ENCODE assay signal across 1 cellular context in the genomic region with DNA sequence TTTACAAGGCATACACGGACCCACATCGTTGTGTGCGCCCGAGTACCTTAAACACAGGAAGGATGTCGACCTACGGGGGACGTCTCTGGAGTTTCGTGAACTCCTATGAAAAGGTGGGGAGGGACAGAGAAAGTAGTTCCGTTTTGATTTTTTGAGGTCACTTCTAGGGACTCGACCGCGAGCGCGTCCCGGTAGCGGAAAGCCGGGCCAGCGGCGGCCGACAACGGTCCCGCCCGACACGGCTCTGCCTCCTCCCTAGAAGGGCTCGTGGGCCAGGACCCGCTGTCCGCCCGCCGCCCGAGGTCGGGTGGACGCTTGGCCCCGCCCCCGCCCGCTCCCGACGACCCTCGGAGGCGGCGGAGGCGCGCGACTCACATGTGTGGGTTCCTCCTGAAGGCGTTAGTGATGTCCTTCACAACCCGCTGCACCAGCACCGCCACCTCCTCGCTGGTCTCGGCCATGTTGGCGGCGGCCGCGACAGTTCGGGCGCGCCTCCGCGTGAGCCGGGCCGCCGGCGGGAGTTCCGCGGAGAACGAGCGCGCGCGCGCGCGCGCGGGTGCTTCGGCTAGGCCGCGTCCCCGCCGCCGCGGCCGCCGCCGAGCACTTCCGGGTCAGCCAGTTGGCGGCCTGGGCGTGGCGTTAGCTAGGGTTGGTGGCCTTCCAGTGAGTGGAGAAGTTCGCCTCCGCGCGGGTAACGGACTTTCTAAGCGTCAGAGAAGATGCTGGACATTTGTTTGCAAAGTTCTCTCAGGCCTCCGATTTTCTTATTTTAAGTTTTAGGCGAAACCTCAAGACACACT.
TF ChIP-seq lines count a peak whose summit lies in the region.

A gene with protein sequence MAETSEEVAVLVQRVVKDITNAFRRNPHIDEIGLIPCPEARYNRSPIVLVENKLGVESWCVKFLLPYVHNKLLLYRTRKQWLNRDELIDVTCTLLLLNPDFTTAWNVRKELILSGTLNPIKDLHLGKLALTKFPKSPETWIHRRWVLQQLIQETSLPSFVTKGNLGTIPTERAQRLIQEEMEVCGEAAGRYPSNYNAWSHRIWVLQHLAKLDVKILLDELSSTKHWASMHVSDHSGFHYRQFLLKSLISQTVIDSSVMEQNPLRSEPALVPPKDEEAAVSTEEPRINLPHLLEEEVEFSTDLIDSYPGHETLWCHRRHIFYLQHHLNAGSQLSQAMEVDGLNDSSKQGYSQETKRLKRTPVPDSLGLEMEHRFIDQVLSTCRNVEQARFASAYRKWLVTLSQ (minus strand): TSS at position 534 of the 800 bp plus-strand sequence. CDS start 73 bp downstream, at position 461.

TF ChIP-seq in GM12878, 131 proteins besides CTCF, POLR2A, EP300 and RAD21 (continued from another document and continues in another):
- no peak for TF ChIP-seq SUPT20H (IDR thresholded peaks at IDR 0.05; ENCODE audit: borderline replicate concordance, control insufficient read depth, low read depth, low read length)
- TF ChIP-seq, protein P1, sequence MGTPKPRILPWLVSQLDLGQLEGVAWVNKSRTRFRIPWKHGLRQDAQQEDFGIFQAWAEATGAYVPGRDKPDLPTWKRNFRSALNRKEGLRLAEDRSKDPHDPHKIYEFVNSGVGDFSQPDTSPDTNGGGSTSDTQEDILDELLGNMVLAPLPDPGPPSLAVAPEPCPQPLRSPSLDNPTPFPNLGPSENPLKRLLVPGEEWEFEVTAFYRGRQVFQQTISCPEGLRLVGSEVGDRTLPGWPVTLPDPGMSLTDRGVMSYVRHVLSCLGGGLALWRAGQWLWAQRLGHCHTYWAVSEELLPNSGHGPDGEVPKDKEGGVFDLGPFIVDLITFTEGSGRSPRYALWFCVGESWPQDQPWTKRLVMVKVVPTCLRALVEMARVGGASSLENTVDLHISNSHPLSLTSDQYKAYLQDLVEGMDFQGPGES (IDR thresholded peaks at IDR 0.05): no peak
- TF ChIP-seq IKZF1 (conservative IDR thresholded peaks at IDR 0.05): peak; percentile 68
- TF ChIP-seq CBFB (IDR thresholded peaks at IDR 0.05; ENCODE audit: low read depth): peak; percentile 36; the same call in 1 of the 2 replicates
- TF ChIP-seq BHLHE40 (IDR thresholded peaks at IDR 0.05; ENCODE audit: borderline replicate concordance in 1 of 2, low read depth in 2 of 2, low read length in 1 of 2): peak in 1 of 2 experiments; percentile 63; a peak in 1 of 4 replicates
- no peak for TF ChIP-seq NR2C2 (IDR thresholded peaks at IDR 0.05; ENCODE audit: borderline replicate concordance, control insufficient read depth, insufficient read length, low read depth)
- TF ChIP-seq, protein P2, sequence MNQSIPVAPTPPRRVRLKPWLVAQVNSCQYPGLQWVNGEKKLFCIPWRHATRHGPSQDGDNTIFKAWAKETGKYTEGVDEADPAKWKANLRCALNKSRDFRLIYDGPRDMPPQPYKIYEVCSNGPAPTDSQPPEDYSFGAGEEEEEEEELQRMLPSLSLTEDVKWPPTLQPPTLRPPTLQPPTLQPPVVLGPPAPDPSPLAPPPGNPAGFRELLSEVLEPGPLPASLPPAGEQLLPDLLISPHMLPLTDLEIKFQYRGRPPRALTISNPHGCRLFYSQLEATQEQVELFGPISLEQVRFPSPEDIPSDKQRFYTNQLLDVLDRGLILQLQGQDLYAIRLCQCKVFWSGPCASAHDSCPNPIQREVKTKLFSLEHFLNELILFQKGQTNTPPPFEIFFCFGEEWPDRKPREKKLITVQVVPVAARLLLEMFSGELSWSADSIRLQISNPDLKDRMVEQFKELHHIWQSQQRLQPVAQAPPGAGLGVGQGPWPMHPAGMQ (IDR thresholded peaks at IDR 0.05; ENCODE audit: borderline replicate concordance): no peak
- TF ChIP-seq RB1 (IDR thresholded peaks at IDR 0.05; ENCODE audit: borderline replicate concordance): peak; percentile 86; the same call in 1 of the 2 replicates
- no peak for TF ChIP-seq KAT2A (conservative IDR thresholded peaks at IDR 0.05; ENCODE audit: control insufficient read depth, low read depth, low read length)
- TF ChIP-seq NFYA (IDR thresholded peaks at IDR 0.05; ENCODE audit: borderline replicate concordance, low read depth, low read length): no peak
- TF ChIP-seq MEF2B (IDR thresholded peaks at IDR 0.05; ENCODE audit: partially characterized antibody, poor library complexity, severe bottlenecking): no peak
- peak; percentile 12 for TF ChIP-seq SIX5 (IDR thresholded peaks at IDR 0.05; ENCODE audit: low read depth, low read length, severe bottlenecking)
- no peak for TF ChIP-seq CHD4 (IDR thresholded peaks at IDR 0.05)
- TF ChIP-seq SRF (IDR thresholded peaks at IDR 0.05; ENCODE audit: low read depth in 2 of 2, low read length in 2 of 2): no peak
- TF ChIP-seq HCFC1 (IDR thresholded peaks at IDR 0.05; ENCODE audit: low read length): no peak; the same call in 1 of the 2 replicates
- TF ChIP-seq GATAD2B (conservative IDR thresholded peaks at IDR 0.05; ENCODE audit: low read depth): peak; percentile 77
- no peak for TF ChIP-seq TCF7 (IDR thresholded peaks at IDR 0.05; ENCODE audit: borderline replicate concordance)
- TF ChIP-seq, protein P3, sequence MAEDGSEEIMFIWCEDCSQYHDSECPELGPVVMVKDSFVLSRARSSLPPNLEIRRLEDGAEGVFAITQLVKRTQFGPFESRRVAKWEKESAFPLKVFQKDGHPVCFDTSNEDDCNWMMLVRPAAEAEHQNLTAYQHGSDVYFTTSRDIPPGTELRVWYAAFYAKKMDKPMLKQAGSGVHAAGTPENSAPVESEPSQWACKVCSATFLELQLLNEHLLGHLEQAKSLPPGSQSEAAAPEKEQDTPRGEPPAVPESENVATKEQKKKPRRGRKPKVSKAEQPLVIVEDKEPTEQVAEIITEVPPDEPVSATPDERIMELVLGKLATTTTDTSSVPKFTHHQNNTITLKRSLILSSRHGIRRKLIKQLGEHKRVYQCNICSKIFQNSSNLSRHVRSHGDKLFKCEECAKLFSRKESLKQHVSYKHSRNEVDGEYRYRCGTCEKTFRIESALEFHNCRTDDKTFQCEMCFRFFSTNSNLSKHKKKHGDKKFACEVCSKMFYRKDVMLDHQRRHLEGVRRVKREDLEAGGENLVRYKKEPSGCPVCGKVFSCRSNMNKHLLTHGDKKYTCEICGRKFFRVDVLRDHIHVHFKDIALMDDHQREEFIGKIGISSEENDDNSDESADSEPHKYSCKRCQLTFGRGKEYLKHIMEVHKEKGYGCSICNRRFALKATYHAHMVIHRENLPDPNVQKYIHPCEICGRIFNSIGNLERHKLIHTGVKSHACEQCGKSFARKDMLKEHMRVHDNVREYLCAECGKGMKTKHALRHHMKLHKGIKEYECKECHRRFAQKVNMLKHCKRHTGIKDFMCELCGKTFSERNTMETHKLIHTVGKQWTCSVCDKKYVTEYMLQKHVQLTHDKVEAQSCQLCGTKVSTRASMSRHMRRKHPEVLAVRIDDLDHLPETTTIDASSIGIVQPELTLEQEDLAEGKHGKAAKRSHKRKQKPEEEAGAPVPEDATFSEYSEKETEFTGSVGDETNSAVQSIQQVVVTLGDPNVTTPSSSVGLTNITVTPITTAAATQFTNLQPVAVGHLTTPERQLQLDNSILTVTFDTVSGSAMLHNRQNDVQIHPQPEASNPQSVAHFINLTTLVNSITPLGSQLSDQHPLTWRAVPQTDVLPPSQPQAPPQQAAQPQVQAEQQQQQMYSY (CRISPR knock-in tag; IDR thresholded peaks at IDR 0.05): no peak
- TF ChIP-seq, protein P4, sequence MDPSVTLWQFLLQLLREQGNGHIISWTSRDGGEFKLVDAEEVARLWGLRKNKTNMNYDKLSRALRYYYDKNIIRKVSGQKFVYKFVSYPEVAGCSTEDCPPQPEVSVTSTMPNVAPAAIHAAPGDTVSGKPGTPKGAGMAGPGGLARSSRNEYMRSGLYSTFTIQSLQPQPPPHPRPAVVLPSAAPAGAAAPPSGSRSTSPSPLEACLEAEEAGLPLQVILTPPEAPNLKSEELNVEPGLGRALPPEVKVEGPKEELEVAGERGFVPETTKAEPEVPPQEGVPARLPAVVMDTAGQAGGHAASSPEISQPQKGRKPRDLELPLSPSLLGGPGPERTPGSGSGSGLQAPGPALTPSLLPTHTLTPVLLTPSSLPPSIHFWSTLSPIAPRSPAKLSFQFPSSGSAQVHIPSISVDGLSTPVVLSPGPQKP (IDR thresholded peaks at IDR 0.05; ENCODE audit: low read depth, low read length): no peak
- no peak for TF ChIP-seq SREBF2 (IDR thresholded peaks at IDR 0.05; ENCODE audit: low read length)
- no peak for TF ChIP-seq RFX5 (IDR thresholded peaks at IDR 0.05; ENCODE audit: low read depth, low read length)
- TF ChIP-seq, protein P5, sequence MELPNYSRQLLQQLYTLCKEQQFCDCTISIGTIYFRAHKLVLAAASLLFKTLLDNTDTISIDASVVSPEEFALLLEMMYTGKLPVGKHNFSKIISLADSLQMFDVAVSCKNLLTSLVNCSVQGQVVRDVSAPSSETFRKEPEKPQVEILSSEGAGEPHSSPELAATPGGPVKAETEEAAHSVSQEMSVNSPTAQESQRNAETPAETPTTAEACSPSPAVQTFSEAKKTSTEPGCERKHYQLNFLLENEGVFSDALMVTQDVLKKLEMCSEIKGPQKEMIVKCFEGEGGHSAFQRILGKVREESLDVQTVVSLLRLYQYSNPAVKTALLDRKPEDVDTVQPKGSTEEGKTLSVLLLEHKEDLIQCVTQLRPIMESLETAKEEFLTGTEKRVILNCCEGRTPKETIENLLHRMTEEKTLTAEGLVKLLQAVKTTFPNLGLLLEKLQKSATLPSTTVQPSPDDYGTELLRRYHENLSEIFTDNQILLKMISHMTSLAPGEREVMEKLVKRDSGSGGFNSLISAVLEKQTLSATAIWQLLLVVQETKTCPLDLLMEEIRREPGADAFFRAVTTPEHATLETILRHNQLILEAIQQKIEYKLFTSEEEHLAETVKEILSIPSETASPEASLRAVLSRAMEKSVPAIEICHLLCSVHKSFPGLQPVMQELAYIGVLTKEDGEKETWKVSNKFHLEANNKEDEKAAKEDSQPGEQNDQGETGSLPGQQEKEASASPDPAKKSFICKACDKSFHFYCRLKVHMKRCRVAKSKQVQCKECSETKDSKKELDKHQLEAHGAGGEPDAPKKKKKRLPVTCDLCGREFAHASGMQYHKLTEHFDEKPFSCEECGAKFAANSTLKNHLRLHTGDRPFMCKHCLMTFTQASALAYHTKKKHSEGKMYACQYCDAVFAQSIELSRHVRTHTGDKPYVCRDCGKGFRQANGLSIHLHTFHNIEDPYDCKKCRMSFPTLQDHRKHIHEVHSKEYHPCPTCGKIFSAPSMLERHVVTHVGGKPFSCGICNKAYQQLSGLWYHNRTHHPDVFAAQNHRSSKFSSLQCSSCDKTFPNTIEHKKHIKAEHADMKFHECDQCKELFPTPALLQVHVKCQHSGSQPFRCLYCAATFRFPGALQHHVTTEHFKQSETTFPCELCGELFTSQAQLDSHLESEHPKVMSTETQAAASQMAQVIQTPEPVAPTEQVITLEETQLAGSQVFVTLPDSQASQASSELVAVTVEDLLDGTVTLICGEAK (IDR thresholded peaks at IDR 0.05; ENCODE audit: borderline replicate concordance): 0 out of 2 replicates have a peak, but pooled peaks have one; percentile 40
- TF ChIP-seq, protein P6, sequence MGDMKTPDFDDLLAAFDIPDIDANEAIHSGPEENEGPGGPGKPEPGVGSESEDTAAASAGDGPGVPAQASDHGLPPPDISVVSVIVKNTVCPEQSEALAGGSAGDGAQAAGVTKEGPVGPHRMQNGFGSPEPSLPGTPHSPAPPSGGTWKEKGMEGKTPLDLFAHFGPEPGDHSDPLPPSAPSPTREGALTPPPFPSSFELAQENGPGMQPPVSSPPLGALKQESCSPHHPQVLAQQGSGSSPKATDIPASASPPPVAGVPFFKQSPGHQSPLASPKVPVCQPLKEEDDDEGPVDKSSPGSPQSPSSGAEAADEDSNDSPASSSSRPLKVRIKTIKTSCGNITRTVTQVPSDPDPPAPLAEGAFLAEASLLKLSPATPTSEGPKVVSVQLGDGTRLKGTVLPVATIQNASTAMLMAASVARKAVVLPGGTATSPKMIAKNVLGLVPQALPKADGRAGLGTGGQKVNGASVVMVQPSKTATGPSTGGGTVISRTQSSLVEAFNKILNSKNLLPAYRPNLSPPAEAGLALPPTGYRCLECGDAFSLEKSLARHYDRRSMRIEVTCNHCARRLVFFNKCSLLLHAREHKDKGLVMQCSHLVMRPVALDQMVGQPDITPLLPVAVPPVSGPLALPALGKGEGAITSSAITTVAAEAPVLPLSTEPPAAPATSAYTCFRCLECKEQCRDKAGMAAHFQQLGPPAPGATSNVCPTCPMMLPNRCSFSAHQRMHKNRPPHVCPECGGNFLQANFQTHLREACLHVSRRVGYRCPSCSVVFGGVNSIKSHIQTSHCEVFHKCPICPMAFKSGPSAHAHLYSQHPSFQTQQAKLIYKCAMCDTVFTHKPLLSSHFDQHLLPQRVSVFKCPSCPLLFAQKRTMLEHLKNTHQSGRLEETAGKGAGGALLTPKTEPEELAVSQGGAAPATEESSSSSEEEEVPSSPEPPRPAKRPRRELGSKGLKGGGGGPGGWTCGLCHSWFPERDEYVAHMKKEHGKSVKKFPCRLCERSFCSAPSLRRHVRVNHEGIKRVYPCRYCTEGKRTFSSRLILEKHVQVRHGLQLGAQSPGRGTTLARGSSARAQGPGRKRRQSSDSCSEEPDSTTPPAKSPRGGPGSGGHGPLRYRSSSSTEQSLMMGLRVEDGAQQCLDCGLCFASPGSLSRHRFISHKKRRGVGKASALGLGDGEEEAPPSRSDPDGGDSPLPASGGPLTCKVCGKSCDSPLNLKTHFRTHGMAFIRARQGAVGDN (IDR thresholded peaks at IDR 0.05): 0 out of 2 replicates have a peak, but pooled peaks have one; percentile 66
- TF ChIP-seq CBX5 (IDR thresholded peaks at IDR 0.05; ENCODE audit: low read depth): no peak
- no peak for TF ChIP-seq CREM (IDR thresholded peaks at IDR 0.05; ENCODE audit: low read depth)
- no peak for TF ChIP-seq ZNF384 (IDR thresholded peaks at IDR 0.05; ENCODE audit: borderline replicate concordance, low read depth, low read length)
- no peak for TF ChIP-seq SIN3A (IDR thresholded peaks at IDR 0.05; ENCODE audit: low read depth, low read length)
- no peak for TF ChIP-seq HDAC2 (IDR thresholded peaks at IDR 0.05)
- TF ChIP-seq NRF1 (conservative IDR thresholded peaks at IDR 0.05; ENCODE audit: low read depth, low read length): no peak
- TF ChIP-seq CHD2 (IDR thresholded peaks at IDR 0.05; ENCODE audit: borderline replicate concordance, low read depth, low read length): no peak
- TF ChIP-seq, protein P7, sequence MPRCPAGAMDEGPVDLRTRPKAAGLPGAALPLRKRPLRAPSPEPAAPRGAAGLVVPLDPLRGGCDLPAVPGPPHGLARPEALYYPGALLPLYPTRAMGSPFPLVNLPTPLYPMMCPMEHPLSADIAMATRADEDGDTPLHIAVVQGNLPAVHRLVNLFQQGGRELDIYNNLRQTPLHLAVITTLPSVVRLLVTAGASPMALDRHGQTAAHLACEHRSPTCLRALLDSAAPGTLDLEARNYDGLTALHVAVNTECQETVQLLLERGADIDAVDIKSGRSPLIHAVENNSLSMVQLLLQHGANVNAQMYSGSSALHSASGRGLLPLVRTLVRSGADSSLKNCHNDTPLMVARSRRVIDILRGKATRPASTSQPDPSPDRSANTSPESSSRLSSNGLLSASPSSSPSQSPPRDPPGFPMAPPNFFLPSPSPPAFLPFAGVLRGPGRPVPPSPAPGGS (IDR thresholded peaks at IDR 0.05; ENCODE audit: borderline replicate concordance, insufficient read depth, low read depth, low read length, poor library complexity, severe bottlenecking): peak; percentile 8
- no peak for TF ChIP-seq MYB (IDR thresholded peaks at IDR 0.05; ENCODE audit: borderline replicate concordance, low read depth, low read length)
- TF ChIP-seq, protein P8, sequence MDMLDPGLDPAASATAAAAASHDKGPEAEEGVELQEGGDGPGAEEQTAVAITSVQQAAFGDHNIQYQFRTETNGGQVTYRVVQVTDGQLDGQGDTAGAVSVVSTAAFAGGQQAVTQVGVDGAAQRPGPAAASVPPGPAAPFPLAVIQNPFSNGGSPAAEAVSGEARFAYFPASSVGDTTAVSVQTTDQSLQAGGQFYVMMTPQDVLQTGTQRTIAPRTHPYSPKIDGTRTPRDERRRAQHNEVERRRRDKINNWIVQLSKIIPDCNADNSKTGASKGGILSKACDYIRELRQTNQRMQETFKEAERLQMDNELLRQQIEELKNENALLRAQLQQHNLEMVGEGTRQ (IDR thresholded peaks at IDR 0.05; ENCODE audit: borderline replicate concordance, low read depth, low read length): no peak
- TF ChIP-seq ZNF217 (IDR thresholded peaks at IDR 0.05): no peak
